ENCODE assay signal across 1 cellular context in genomic region chr3:57154470-57154869, GRCh38.
TF ChIP-seq lines count a peak whose summit lies in the region.

No MANE protein-coding gene starts in this region.

TF ChIP-seq in GM23338, 12 proteins besides CTCF, POLR2A, EP300 and RAD21 (continued from another document):
- no peak for TF ChIP-seq REST (IDR thresholded peaks at IDR 0.05; ENCODE audit: unreplicated experiment)
- TF ChIP-seq POLR2AphosphoS5 (IDR thresholded peaks at IDR 0.05; ENCODE audit: low read depth): no peak
- no peak for TF ChIP-seq EZH2phosphoT487 (IDR thresholded peaks at IDR 0.05; ENCODE audit: unreplicated experiment)
- no peak for TF ChIP-seq STAT1 (IDR thresholded peaks at IDR 0.05; ENCODE audit: unreplicated experiment)
- no peak for TF ChIP-seq ETS1 (IDR thresholded peaks at IDR 0.05)
- no peak for TF ChIP-seq ZNF331 (CRISPR knock-in tag; IDR thresholded peaks at IDR 0.05; ENCODE audit: low read depth)
- TF ChIP-seq NANOG (IDR thresholded peaks at IDR 0.05; ENCODE audit: borderline replicate concordance): no peak
- no peak for TF ChIP-seq ZNF462 (CRISPR knock-in tag; IDR thresholded peaks at IDR 0.05)
- TF ChIP-seq CREB1 (CRISPR knock-in tag; IDR thresholded peaks at IDR 0.05; ENCODE audit: low read depth): no peak
- no peak for TF ChIP-seq EZH2 (IDR thresholded peaks at IDR 0.05; ENCODE audit: low read depth, unreplicated experiment)
- no peak for TF ChIP-seq ZNF114 (CRISPR knock-in tag; IDR thresholded peaks at IDR 0.05)
